Comparison of ENCODE assay signal across 1 cellular context in the genomic region with DNA sequence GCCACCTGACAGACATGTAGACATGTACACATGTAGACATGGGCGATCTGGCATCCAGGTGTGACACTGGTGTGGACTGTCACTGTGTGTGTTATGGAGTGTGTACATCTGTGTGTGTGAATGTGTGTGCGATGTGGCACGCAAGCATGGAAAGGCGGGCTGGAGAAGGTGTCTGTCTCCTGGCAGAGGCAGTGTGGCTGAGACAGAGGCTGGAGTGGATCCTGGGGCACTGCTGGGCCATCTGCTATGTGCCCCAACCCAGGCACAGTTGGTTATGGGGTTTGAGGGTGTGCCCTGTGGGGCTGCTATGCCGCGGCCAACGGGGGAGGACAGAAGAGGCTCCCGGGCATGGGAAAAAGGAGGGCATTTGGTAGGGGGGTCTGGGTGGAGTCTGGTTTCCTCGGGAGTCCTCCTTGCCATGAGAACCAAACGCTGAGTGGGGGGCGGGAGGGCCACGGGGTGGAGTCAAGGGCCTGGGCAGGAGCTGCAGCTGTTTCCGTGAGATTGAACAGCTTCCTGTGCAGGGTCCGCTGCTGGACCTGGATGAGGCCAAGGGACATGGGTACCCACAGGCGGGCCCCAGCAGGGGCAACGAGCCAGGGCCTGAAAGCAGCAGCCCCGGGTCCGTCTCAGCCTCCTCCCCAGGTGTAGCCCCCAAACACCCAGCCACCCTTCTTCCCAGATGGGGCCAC.
TF ChIP-seq lines count a peak whose summit lies in the region.

No MANE protein-coding gene starts in this region.

TF ChIP-seq in HepG2, 621 proteins besides CTCF, POLR2A, EP300 and RAD21:
- TF ChIP-seq JUNB (CRISPR knock-in tag; IDR thresholded peaks at IDR 0.05; ENCODE audit: borderline replicate concordance) (no peak), NFIC (IDR thresholded peaks at IDR 0.05; ENCODE audit: low read length) (no peak), ZNF136 (CRISPR knock-in tag; IDR thresholded peaks at IDR 0.05; ENCODE audit: low read depth) (no peak), MAZ (IDR thresholded peaks at IDR 0.05; ENCODE audit: borderline replicate concordance, low read depth, low read length) (no peak), MAZ (CRISPR knock-in tag; IDR thresholded peaks at IDR 0.05; ENCODE audit: low read depth) (no peak), ZNF432 (CRISPR knock-in tag; IDR thresholded peaks at IDR 0.05; ENCODE audit: borderline replicate concordance) (no peak), HNRNPLL (IDR thresholded peaks at IDR 0.05; ENCODE audit: low read depth, low read length, poor library complexity, severe bottlenecking) (no peak)
- TF ChIP-seq, protein P1, sequence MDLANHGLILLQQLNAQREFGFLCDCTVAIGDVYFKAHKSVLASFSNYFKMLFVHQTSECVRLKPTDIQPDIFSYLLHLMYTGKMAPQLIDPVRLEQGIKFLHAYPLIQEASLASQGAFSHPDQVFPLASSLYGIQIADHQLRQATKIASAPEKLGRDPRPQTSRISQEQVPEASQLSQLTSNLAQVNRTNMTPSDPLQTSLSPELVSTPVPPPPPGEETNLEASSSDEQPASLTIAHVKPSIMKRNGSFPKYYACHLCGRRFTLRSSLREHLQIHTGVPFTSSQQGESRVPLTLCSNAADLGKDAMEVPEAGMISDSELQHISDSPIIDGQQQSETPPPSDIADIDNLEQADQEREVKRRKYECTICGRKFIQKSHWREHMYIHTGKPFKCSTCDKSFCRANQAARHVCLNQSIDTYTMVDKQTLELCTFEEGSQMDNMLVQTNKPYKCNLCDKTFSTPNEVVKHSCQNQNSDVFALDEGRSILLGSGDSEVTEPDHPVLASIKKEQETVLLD (CRISPR knock-in tag; IDR thresholded peaks at IDR 0.05; ENCODE audit: low read depth): no peak
